1 cellular context compared by ENCODE assay signal in the genomic region with DNA sequence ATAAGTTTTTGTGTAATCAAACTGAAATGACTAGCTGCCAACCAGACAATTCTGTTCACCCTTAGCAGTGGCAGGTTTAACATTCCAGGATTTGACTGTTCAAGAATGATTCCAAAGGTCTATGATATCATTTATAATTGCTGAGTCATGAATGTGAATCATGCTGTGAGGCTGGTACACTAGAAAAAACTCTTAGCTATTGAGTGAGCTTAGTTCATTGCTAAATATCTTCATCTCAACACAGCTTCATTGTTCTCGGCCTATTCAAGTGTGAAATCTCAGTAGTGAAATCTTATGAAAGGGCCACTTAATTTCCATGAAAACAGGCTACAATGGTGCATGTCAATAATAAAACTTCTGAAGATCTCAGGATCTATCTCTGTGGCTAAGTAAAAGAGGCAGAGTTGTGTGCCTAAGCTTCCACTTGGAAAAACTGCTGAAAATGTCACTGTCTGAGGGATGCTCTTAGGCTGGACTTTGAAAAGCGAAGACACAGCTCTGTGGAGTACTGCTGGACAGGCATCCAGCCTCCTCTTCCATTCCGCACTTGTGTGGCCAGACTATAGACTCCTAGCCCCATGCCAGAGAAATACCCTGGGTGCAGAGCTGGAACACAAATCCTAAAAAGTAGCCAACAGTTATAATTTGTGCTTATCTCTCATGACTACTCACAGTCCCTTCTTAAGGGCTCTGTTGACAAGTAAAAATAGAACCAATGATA.
TF ChIP-seq lines count a peak whose summit lies in the region.

No MANE protein-coding gene starts in this region.

TF ChIP-seq in WTC11, 78 proteins besides CTCF, POLR2A, EP300 and RAD21 (continued from another document):
- TF ChIP-seq, protein P1, sequence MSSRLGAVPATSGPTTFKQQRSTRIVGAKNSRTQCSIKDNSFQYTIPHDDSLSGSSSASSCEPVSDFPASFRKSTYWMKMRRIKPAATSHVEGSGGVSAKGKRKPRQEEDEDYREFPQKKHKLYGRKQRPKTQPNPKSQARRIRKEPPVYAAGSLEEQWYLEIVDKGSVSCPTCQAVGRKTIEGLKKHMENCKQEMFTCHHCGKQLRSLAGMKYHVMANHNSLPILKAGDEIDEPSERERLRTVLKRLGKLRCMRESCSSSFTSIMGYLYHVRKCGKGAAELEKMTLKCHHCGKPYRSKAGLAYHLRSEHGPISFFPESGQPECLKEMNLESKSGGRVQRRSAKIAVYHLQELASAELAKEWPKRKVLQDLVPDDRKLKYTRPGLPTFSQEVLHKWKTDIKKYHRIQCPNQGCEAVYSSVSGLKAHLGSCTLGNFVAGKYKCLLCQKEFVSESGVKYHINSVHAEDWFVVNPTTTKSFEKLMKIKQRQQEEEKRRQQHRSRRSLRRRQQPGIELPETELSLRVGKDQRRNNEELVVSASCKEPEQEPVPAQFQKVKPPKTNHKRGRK (CRISPR knock-in tag; IDR thresholded peaks at IDR 0.05; ENCODE audit: borderline replicate concordance), result no peak
- no peak for TF ChIP-seq ZBTB21 (CRISPR knock-in tag; IDR thresholded peaks at IDR 0.05; ENCODE audit: borderline replicate concordance)
- no peak for TF ChIP-seq ZNF219 (CRISPR knock-in tag; IDR thresholded peaks at IDR 0.05; ENCODE audit: borderline replicate concordance)
- no peak for TF ChIP-seq RELA (CRISPR knock-in tag; IDR thresholded peaks at IDR 0.05; ENCODE audit: borderline replicate concordance)
- TF ChIP-seq GABPB1 (CRISPR knock-in tag; IDR thresholded peaks at IDR 0.05), result no peak
- TF ChIP-seq, protein P2, sequence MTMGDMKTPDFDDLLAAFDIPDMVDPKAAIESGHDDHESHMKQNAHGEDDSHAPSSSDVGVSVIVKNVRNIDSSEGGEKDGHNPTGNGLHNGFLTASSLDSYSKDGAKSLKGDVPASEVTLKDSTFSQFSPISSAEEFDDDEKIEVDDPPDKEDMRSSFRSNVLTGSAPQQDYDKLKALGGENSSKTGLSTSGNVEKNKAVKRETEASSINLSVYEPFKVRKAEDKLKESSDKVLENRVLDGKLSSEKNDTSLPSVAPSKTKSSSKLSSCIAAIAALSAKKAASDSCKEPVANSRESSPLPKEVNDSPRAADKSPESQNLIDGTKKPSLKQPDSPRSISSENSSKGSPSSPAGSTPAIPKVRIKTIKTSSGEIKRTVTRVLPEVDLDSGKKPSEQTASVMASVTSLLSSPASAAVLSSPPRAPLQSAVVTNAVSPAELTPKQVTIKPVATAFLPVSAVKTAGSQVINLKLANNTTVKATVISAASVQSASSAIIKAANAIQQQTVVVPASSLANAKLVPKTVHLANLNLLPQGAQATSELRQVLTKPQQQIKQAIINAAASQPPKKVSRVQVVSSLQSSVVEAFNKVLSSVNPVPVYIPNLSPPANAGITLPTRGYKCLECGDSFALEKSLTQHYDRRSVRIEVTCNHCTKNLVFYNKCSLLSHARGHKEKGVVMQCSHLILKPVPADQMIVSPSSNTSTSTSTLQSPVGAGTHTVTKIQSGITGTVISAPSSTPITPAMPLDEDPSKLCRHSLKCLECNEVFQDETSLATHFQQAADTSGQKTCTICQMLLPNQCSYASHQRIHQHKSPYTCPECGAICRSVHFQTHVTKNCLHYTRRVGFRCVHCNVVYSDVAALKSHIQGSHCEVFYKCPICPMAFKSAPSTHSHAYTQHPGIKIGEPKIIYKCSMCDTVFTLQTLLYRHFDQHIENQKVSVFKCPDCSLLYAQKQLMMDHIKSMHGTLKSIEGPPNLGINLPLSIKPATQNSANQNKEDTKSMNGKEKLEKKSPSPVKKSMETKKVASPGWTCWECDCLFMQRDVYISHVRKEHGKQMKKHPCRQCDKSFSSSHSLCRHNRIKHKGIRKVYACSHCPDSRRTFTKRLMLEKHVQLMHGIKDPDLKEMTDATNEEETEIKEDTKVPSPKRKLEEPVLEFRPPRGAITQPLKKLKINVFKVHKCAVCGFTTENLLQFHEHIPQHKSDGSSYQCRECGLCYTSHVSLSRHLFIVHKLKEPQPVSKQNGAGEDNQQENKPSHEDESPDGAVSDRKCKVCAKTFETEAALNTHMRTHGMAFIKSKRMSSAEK (CRISPR knock-in tag; IDR thresholded peaks at IDR 0.05; ENCODE audit: borderline replicate concordance), result no peak
- TF ChIP-seq CBFB (CRISPR knock-in tag; IDR thresholded peaks at IDR 0.05; ENCODE audit: low read depth), result no peak
